Comparison of ENCODE assay signal across 25 cellular contexts in genomic region chr20:60092729-60093128, GRCh38.
"Had no signal": no experiment of that assay in that cellular context is flagged by ENCODE, and none has a peak within 500 bp of the region (broad histone marks: within the 10 kb centered on the region; RNA-seq: fewer than 3 reads in every experiment).

No MANE protein-coding gene starts in this region.

- H3K4me3 Mint-ChIP-seq: dendritic cell treated with granulocyte-macrophage colony-stimulating factor and Interleukin-4, amounts not matched to agents 40 ng/mL and 50 ng/mL, for 4 days; endodermal cell; naive thymus-derived CD8-positive, alpha-beta T cell; nephron progenitor cell; stimulated activated memory B cell treated with anti-CD40 and anti-IgM and Interleukin-4, amounts not matched to agents 10 μg/mL and 1 μg/mL and 100 μg/mL, for 72 hours; type B pancreatic cell had no signal

- DNase-seq: effector CD8-positive, alpha-beta T cell; endodermal cell; foreskin fibroblast; gastrocnemius medialis; head of caudate nucleus; left ventricle myocardium superior; lower lobe of right lung; naive thymus-derived CD8-positive, alpha-beta T cell; nephron progenitor cell; nucleus accumbens; spleen; stimulated activated CD4-positive, alpha-beta T cell treated with anti-CD3 and anti-CD28 coated beads, Interleukin-4, amount 100 ng/mL, for 4 hours; stimulated activated naive CD8-positive, alpha-beta T cell treated with anti-CD3 and anti-CD28 coated beads, Interleukin-15, Interleukin-2, amounts not matched to agents 100 U/mL and 50 U/mL, for 24 hours; substantia nigra; testis; tibial artery had no signal

- FAIRE-seq: keratinocyte had no signal

- H3K27ac ChIP-seq: epithelial cell of prostate, gastrocnemius medialis, lower lobe of right lung, prostate gland, right atrium auricular region, skin epidermis, spleen, testis, tibial artery had no signal

- H3K27ac Mint-ChIP-seq: dendritic cell treated with granulocyte-macrophage colony-stimulating factor and Interleukin-4, amounts not matched to agents 40 ng/mL and 50 ng/mL, for 4 days; endodermal cell; naive thymus-derived CD8-positive, alpha-beta T cell; nephron progenitor cell; stimulated activated memory B cell treated with anti-CD40 and anti-IgM and Interleukin-4, amounts not matched to agents 10 μg/mL and 1 μg/mL and 100 μg/mL, for 72 hours; type B pancreatic cell had no signal

- H3K4me3 ChIP-seq: gastrocnemius medialis, lower lobe of right lung, prostate gland, right atrium auricular region, skin epidermis, spleen, testis, tibial artery had no signal

- H3K36me3 Mint-ChIP-seq: stimulated activated memory B cell treated with anti-CD40 and anti-IgM and Interleukin-4, amounts not matched to agents 10 μg/mL and 1 μg/mL and 100 μg/mL, for 72 hours; type B pancreatic cell had no signal

- H3K4me1 Mint-ChIP-seq: endodermal cell; stimulated activated memory B cell treated with anti-CD40 and anti-IgM and Interleukin-4, amounts not matched to agents 10 μg/mL and 1 μg/mL and 100 μg/mL, for 72 hours had no signal

- H3K9me3 ChIP-seq: gastrocnemius medialis, lower lobe of right lung, prostate gland, right atrium auricular region, testis, tibial artery had no signal

- ATAC-seq: esophagus mucosa; gastrocnemius medialis; left ventricle myocardium superior; lower lobe of right lung; naive thymus-derived CD8-positive, alpha-beta T cell; stimulated activated memory B cell treated with anti-CD40 and anti-IgM and Interleukin-4, amounts not matched to agents 10 μg/mL and 1 μg/mL and 100 μg/mL, for 72 hours; stimulated activated naive CD8-positive, alpha-beta T cell treated with anti-CD3 and anti-CD28 coated beads, Interleukin-15, Interleukin-2, amounts not matched to agents 100 U/mL and 50 U/mL, for 24 hours had no signal

- H3K4me1 ChIP-seq: gastrocnemius medialis, lower lobe of right lung, prostate gland, testis had no signal
